Comparison of ENCODE assay signal across 8 cellular contexts in genomic region chr19:14440049-14440448, GRCh38. TPM values are rescaled to one million over a fixed set of nuclear protein-coding genes. Genes with fewer than 3 reads are reported as not detected.
DNase-seq lines count a peak whose midpoint lies in the region; ATAC-seq, FAIRE-seq and TF ChIP-seq lines count a peak whose summit lies in the region.

No MANE protein-coding gene starts in this region.

- H3K4me1 ChIP-seq in H9 (ENCODE audit: insufficient read depth, low read length) (no peaks in the 10 kb centered on the region), left lung (peaks cover 17 to 61% of the 10 kb centered on the region in 2 donors)

- peaks cover 5 to 6% of the 10 kb centered on the region in 2 experiments for H3K4me1 Mint-ChIP-seq in H9

- TF ChIP-seq CTCF in H9 (conservative IDR thresholded peaks at IDR 0.05) (no peak), left lung (IDR thresholded peaks at IDR 0.05) (no peak)

- H3K79me2 ChIP-seq in H9 (ENCODE audit: insufficient read depth, low read length), result peaks cover 3% of the 10 kb centered on the region; the same call in 1 of the 2 replicates

- H3K27ac ChIP-seq in H9 (ENCODE audit: insufficient read length, low read depth, low read length) (no peak overlapping the region), left lung (peak overlapping the region in 1 of 2 donors; percentile 80)

- peak; percentile 74 for ATAC-seq in left lung

- no peaks in the 10 kb centered on the region for H3K23me2 ChIP-seq in H9 (ENCODE audit: insufficient read length, low read depth, low read length, poor library complexity, severe bottlenecking)

- no peaks in the 10 kb centered on the region for H3K27me3 Mint-ChIP-seq in H9 (ENCODE audit: low read depth)

- DNase-seq in GF-D8 (lab: John Stamatoyannopoulos, UW), result peak; percentile 82
- DNase-seq in H9, result no peak
- DNase-seq in OCI-M1 (lab: John Stamatoyannopoulos, UW), result peak; percentile 100
- peak; percentile 81 for DNase-seq in activated gamma-delta T cell treated with Interleukin-2 at 50 U/mL for 16 hours
- DNase-seq in left lung, result peak; percentile 90 to 98
- peak; percentile 59 for DNase-seq in stimulated activated CD8-positive, alpha-beta memory T cell treated with anti-CD3 and anti-CD28 coated beads, Interleukin-15, amount 100 ng/mL, for 24 hours (ENCODE audit: low read depth)
- no peak for DNase-seq in NCI-H1417 treated with DMSO at 0.1 percent for 48 hours (lab: John Stamatoyannopoulos, UW)
- DNase-seq in H54 (ENCODE audit: insufficient read length, low spot score), result no peak

- H2AK5ac ChIP-seq in H9 (ENCODE audit: insufficient read length, low read length), result no peak overlapping the region

- H3K4me3 ChIP-seq in left lung, result peak overlapping the region in 1 of 2 donors; percentile 55

- no peak overlapping the region for H4K5ac ChIP-seq in H9 (ENCODE audit: insufficient read length, low read depth, low read length)

- no peak overlapping the region for H3K56ac ChIP-seq in H9 (ENCODE audit: insufficient read length, low read depth, low read length)

- no peak overlapping the region for H2BK20ac ChIP-seq in H9 (ENCODE audit: low read depth, low read length, poor library complexity, severe bottlenecking)

- H3K36me3 Mint-ChIP-seq in H9 (ENCODE audit: insufficient read depth in 1 of 3, low read depth in 3 of 3), result peaks cover 26 to 39% (median 31%) of the 10 kb centered on the region in 3 experiments

- H3K9ac ChIP-seq in H9 (ENCODE audit: extremely low read depth, insufficient read length, low read length), result no peak overlapping the region

- no peak overlapping the region for H4K91ac ChIP-seq in H9 (ENCODE audit: insufficient read length, low read depth, low read length)

- H3K36me3 ChIP-seq in left lung, result peaks cover 10 to 47% of the 10 kb centered on the region in 2 donors

- H3K14ac ChIP-seq in H9 (ENCODE audit: insufficient read depth, low read length), result no peak overlapping the region

- no peak overlapping the region for H3K4ac ChIP-seq in H9 (ENCODE audit: low read depth, low read length)

- no peak overlapping the region for H3K23ac ChIP-seq in H9 (ENCODE audit: insufficient read length, low read depth, low read length)

- H2BK15ac ChIP-seq in H9 (ENCODE audit: low read depth, low read length), result no peak overlapping the region

- FAIRE-seq in H54 (lab: Jason Lieb, UNC), result no peak

- no peaks in the 10 kb centered on the region for H3K9me3 ChIP-seq in H9 (ENCODE audit: control insufficient read depth, low read depth, low read length)
- H3K9me3 ChIP-seq in left lung, result no peaks in the 10 kb centered on the region

- H3T11ph ChIP-seq in H9 (ENCODE audit: low read length), result no peak overlapping the region

- no peak overlapping the region for H3K4me3 Mint-ChIP-seq in H9

- no peak overlapping the region for H2BK5ac ChIP-seq in H9 (ENCODE audit: insufficient read length, low read length)

- intact Hi-C loops in left lung (cut with DNase I), result no loop called here

- no peak overlapping the region for H3K4me2 ChIP-seq in H9 (ENCODE audit: insufficient read depth, insufficient read length, low read length)

- no peak overlapping the region for H3K18ac ChIP-seq in H9 (ENCODE audit: insufficient read length, low read depth, low read length)

- no peak overlapping the region for H2AFZ ChIP-seq in H9 (ENCODE audit: low read length)

- no peak overlapping the region for H2BK120ac ChIP-seq in H9 (ENCODE audit: low read depth, low read length, poor library complexity, severe bottlenecking)

- H3K27ac Mint-ChIP-seq in H9, result peak overlapping the region; percentile 68 to 75 (median 75); a peak in 2 of 7 replicates

- H3K9me3 Mint-ChIP-seq in H9, result no peaks in the 10 kb centered on the region

- H2BK12ac ChIP-seq in H9 (ENCODE audit: insufficient read length, low read depth, low read length), result no peak overlapping the region

- H4K20me1 ChIP-seq in H9 (ENCODE audit: control insufficient read depth, insufficient read depth, insufficient read length), result peaks cover 3% of the 10 kb centered on the region

- TF ChIP-seq POLR2A in H54 (IDR thresholded peaks at IDR 0.05; ENCODE audit: low read depth, low read length), result no peak

- no CpG with 5 or more reads among the region's 9 CpGs for WGBS in H9 (ENCODE audit: extremely low coverage, insufficient read length, low lambda C conversion rate)

- H3K27me3 ChIP-seq in H9 (ENCODE audit: insufficient read depth, low read length) (no peaks in the 10 kb centered on the region), left lung (no peaks in the 10 kb centered on the region)

- H3K79me1 ChIP-seq in H9 (ENCODE audit: insufficient read depth, low read depth, low read length, poor library complexity, severe bottlenecking), result no peaks in the 10 kb centered on the region

- H4K8ac ChIP-seq in H9 (replicated peaks; ENCODE audit: insufficient read length, low read depth, low read length), result no peak overlapping the region

RNA-seq across cellular contexts. Expression of gene PKN1, which starts 6.9 kb away (rescaled TPM):
- 149 and 159 TPM in 2 replicates for total RNA-seq in H9 (2021)
- 100 to 1,000 TPM; 125 to 190 TPM for total RNA-seq in left lung

RNA-seq across cellular contexts. Expression of gene DDX39A, which starts 20.9 kb away (rescaled TPM):
- 137 and 145 TPM in 2 replicates for total RNA-seq in H9 (2021)
- total RNA-seq in left lung, result 10 to 100 TPM; 42.5 to 90.1 TPM

RNA-seq across cellular contexts. Expression of gene PTGER1, which starts 35.1 kb away (rescaled TPM):
- total RNA-seq in H9 (2021) (0.63 and 0.66 TPM in 2 replicates), left lung (1 to 10 TPM in 1 of 2 donors, under 1 TPM in 1; 0.76 to 3.6 TPM)

RNA-seq across cellular contexts. Expression of gene GIPC1, which starts 55.9 kb away (rescaled TPM):
- total RNA-seq in H9 (2021) (70.6 and 75.0 TPM in 2 replicates), left lung (100 to 1,000 TPM; 120 to 154 TPM)

RNA-seq across cellular contexts. Expression of gene ADGRE5, which starts 58.8 kb away (rescaled TPM):
- total RNA-seq in H9 (2021) (0.96 and 0.97 TPM in 2 replicates), left lung (100 to 1,000 TPM; 173 to 237 TPM)

Comparison
In these comparisons a context has a peak if more than half of its experiments do, and no peak if none do; other contexts are left out.
1. DNase-seq: peak in GF-D8 (single experiment), OCI-M1 (single experiment), activated gamma-delta T cell treated with Interleukin-2 at 50 U/mL for 16 hours (single experiment), left lung (2 of 2) and stimulated activated CD8-positive, alpha-beta memory T cell treated with anti-CD3 and anti-CD28 coated beads, Interleukin-15, amount 100 ng/mL, for 24 hours (single experiment); none in H9 (single experiment), NCI-H1417 treated with DMSO at 0.1 percent for 48 hours (single experiment) and H54 (single experiment).